In genomic region chrX:10217218-10217617, GRCh38 we compare ENCODE assay signal across 17 cellular contexts.
DNase-seq lines count a peak whose midpoint lies in the region; ATAC-seq and TF ChIP-seq lines count a peak whose summit lies in the region.
"Had no signal": no experiment of that assay in that cellular context is flagged by ENCODE, and none has a peak within 500 bp of the region (broad histone marks: within the 10 kb centered on the region; RNA-seq: fewer than 3 reads in every experiment).

No MANE protein-coding gene starts in this region.

- H3K4me1 ChIP-seq in BLaER1 (peaks cover 38% of the 10 kb centered on the region), left ventricle myocardium inferior (peaks cover 9% of the 10 kb centered on the region)
- H3K4me1 ChIP-seq: suprapubic skin had no signal

- H3K27me3 ChIP-seq in BLaER1 (peaks cover 26% of the 10 kb centered on the region), left ventricle myocardium inferior (ENCODE audit: low read depth) (no peaks in the 10 kb centered on the region)
- H3K27me3 ChIP-seq: suprapubic skin had no signal

- H3K9ac ChIP-seq in BLaER1 = no peak overlapping the region

- peak; percentile 33 for TF ChIP-seq CTCF in left ventricle myocardium inferior (IDR thresholded peaks at IDR 0.05; ENCODE audit: borderline replicate concordance)

- ATAC-seq in GM18519 (IDR thresholded peaks at IDR 0.05; ENCODE audit: low FRiP score, unreplicated experiment) = no peak
- ATAC-seq in GM21423 (IDR thresholded peaks at IDR 0.05; ENCODE audit: unreplicated experiment) = no peak
- ATAC-seq in GM18909 (IDR thresholded peaks at IDR 0.05; ENCODE audit: poor library complexity, unreplicated experiment) = no peak
- ATAC-seq: left colon had no signal

- H3K9me3 ChIP-seq in BLaER1 (peaks cover 16% of the 10 kb centered on the region; the same call in 1 of the 2 replicates), left ventricle myocardium inferior (replicated peaks) (no peaks in the 10 kb centered on the region)
- H3K9me3 ChIP-seq: suprapubic skin had no signal

- H3K36me3 ChIP-seq in BLaER1 (no peaks in the 10 kb centered on the region), left ventricle myocardium inferior (peaks cover 4% of the 10 kb centered on the region)
- H3K36me3 ChIP-seq: suprapubic skin had no signal

- no peak overlapping the region for H3K27ac ChIP-seq in BLaER1
- H3K27ac ChIP-seq in left ventricle myocardium inferior (replicated peaks) = no peak overlapping the region
- H3K27ac ChIP-seq: suprapubic skin had no signal

- DNase-seq in HUDEP-2 (lab: John Stamatoyannopoulos, UW; ENCODE audit: unreplicated experiment in 76 of 76) (peak in 40 of 76 experiments; percentile 0 to 36 (median 6)), OCI-M1 (lab: John Stamatoyannopoulos, UW) (peak; percentile 41), left ventricle myocardium inferior (no peak), globus pallidus (ENCODE audit: low spot score) (no peak)
- DNase-seq: activated CD4-positive, alpha-beta T cell treated with anti-CD3 and anti-CD28 coated beads for 48 hours; activated CD8-positive, alpha-beta memory T cell treated with anti-CD3 and anti-CD28 coated beads, Interleukin-2, amount 50 U/mL, for 4 hours; activated naive CD4-positive, alpha-beta T cell; aorta; left colon; NCI-H1436 treated with DMSO at 0.1 percent for 48 hours; SHP77 treated with DMSO at 0.1 percent for 48 hours; stimulated activated CD4-positive, alpha-beta T cell treated with anti-CD3 and anti-CD28 coated beads, Interleukin-4, amount 100 ng/mL, for 24 hours had no signal

- no peaks in the 10 kb centered on the region for H4K20me1 ChIP-seq in BLaER1

- intact Hi-C loops in left ventricle myocardium inferior (cut with micrococcal nuclease) = no loop called here

- H3K4me2 ChIP-seq in BLaER1 = 0 out of 2 replicates have a peak overlapping the region, but pooled peaks have one; percentile 33

- H3K4me3 ChIP-seq in BLaER1 (no peak overlapping the region), left ventricle myocardium inferior (no peak overlapping the region)
- H3K4me3 ChIP-seq: suprapubic skin had no signal

Comparison
In these comparisons a context has a peak if more than half of its experiments do, and no peak if none do; other contexts are left out.
1. DNase-seq: peak in HUDEP-2 (40 of 76) and OCI-M1 (single experiment); none in left ventricle myocardium inferior (single experiment) and globus pallidus (single experiment).